ENCODE assay signal across 17 cellular contexts in the genomic region with DNA sequence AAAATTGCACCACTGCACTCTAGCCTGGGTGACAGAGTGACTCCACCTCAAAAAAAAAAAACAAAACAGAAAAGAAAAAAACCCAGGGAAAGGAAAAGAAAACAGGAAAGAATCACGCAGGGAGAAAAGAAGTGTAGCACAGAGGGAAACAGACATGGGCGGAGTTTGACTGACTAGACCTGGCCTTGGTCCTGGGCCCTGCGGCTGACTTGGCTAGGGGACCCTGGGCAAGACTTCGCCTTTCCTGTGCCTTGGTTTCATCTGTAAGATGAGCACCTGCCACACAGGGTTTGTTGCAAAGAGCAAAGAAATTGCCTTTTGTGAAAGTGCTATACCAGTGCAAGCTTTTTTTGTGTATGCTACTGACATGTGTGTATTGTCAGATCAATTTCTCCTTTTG.
"Had no signal": no experiment of that assay in that cellular context is flagged by ENCODE, and none has a peak within 500 bp of the region (broad histone marks: within the 10 kb centered on the region; RNA-seq: fewer than 3 reads in every experiment).

No MANE protein-coding gene starts in this region.

- H3K36me3 ChIP-seq: gastrocnemius medialis, heart right ventricle, neutrophil, tibial nerve, vagina had no signal

- H3K4me1 ChIP-seq: gastrocnemius medialis, vagina had no signal

- H3K9me3 Mint-ChIP-seq: activated naive CD8-positive, alpha-beta T cell treated with anti-CD3 and anti-CD28 coated beads for 36 hours; stimulated activated naive B cell treated with anti-CD40 and anti-IgM and Interleukin-4, amounts not matched to agents 10 μg/mL and 1 μg/mL and 100 μg/mL, for 72 hours had no signal

- DNase-seq: activated CD4-positive, alpha-beta T cell treated with anti-CD3 and anti-CD28 coated beads, Interleukin-2, amount 50 U/mL, for 1 hour; activated CD8-positive, alpha-beta memory T cell treated with anti-CD3 and anti-CD28 coated beads for 24 hours; activated gamma-delta T cell treated with Interleukin-2 at 50 U/mL for 16 hours; activated naive CD8-positive, alpha-beta T cell treated with anti-CD3 and anti-CD28 coated beads for 36 hours; amygdala; erythroblast; gastrocnemius medialis; heart right ventricle; left cardiac atrium; midbrain; stimulated activated CD4-positive, alpha-beta T cell treated with anti-CD3 and anti-CD28 coated beads, Interleukin-2, amount 100 ng/mL, for 48 hours; stimulated activated naive B cell treated with anti-CD40 and anti-IgM and Interleukin-4, amounts not matched to agents 10 μg/mL and 1 μg/mL and 100 μg/mL, for 72 hours had no signal

- H3K27ac Mint-ChIP-seq: activated naive CD8-positive, alpha-beta T cell treated with anti-CD3 and anti-CD28 coated beads for 36 hours; stimulated activated naive B cell treated with anti-CD40 and anti-IgM and Interleukin-4, amounts not matched to agents 10 μg/mL and 1 μg/mL and 100 μg/mL, for 72 hours had no signal

- H3K27ac ChIP-seq: gastrocnemius medialis, heart right ventricle, neutrophil, tibial nerve, vagina had no signal

- H3K27me3 ChIP-seq: vagina had no signal

- H3K4me3 ChIP-seq: gastrocnemius medialis, heart right ventricle, lung, tibial nerve, vagina had no signal

- H3K9me3 ChIP-seq: gastrocnemius medialis, heart right ventricle, neutrophil, tibial nerve, vagina had no signal

- ATAC-seq: activated CD4-positive, CD25-positive, alpha-beta regulatory T cell treated with anti-CD3 and anti-CD28 coated beads, Interleukin-2, amount 50 U/mL, for 24 hours; gastrocnemius medialis; heart right ventricle; left cardiac atrium; stimulated activated naive B cell treated with anti-CD40 and anti-IgM and Interleukin-4, amounts not matched to agents 10 μg/mL and 1 μg/mL and 100 μg/mL, for 72 hours had no signal

- H3K36me3 Mint-ChIP-seq: activated naive CD8-positive, alpha-beta T cell treated with anti-CD3 and anti-CD28 coated beads for 36 hours; stimulated activated naive B cell treated with anti-CD40 and anti-IgM and Interleukin-4, amounts not matched to agents 10 μg/mL and 1 μg/mL and 100 μg/mL, for 72 hours had no signal

- H3K4me3 Mint-ChIP-seq: activated naive CD8-positive, alpha-beta T cell treated with anti-CD3 and anti-CD28 coated beads for 36 hours; stimulated activated naive B cell treated with anti-CD40 and anti-IgM and Interleukin-4, amounts not matched to agents 10 μg/mL and 1 μg/mL and 100 μg/mL, for 72 hours had no signal
